In the genomic region with DNA sequence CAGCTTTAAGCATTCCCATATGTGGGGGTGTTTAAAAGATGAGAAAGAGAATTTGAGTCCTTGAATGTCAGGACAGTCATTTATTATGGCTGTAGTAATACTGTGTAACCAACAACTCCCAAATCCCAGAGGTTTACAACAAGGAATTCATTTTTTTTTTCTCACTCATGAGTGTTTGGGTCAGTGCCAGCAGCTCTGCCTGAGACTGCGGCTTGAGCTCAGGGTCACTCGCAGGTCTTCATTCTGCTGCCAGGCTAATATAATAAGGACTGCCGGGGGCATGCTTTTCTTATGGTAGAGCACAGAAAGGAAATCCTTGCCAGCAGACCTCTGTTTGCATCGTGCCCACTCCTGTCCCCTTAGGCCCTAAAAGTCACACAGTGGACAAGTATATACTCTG, we compare ENCODE assay signal across 20 cellular contexts.
DNase-seq lines count a peak whose midpoint lies in the region; ATAC-seq and TF ChIP-seq lines count a peak whose summit lies in the region.
"Had no signal": no experiment of that assay in that cellular context is flagged by ENCODE, and none has a peak within 500 bp of the region (broad histone marks: within the 10 kb centered on the region; RNA-seq: fewer than 3 reads in every experiment).

No MANE protein-coding gene starts in this region.

- no peak overlapping the region for H3K4me3 ChIP-seq in adrenal gland
- H3K4me3 ChIP-seq in fibroblast of the aortic adventitia (ENCODE audit: low read depth, low read length) = no peak overlapping the region
- H3K4me3 ChIP-seq in ovary = no peak overlapping the region
- H3K4me3 ChIP-seq: colonic mucosa, gastrocnemius medialis, psoas muscle, thoracic aorta had no signal

- H3K27ac ChIP-seq in adrenal gland (no peak overlapping the region), ovary (no peak overlapping the region)
- H3K27ac ChIP-seq: colonic mucosa, gastrocnemius medialis, psoas muscle, thoracic aorta had no signal

- intact Hi-C loops in adrenal gland (cut with DNase I) = no loop called here
- intact Hi-C loops in ovary (cut with DNase I) = no loop called here

- no peak for TF ChIP-seq EP300 in ovary (IDR thresholded peaks at IDR 0.05)

- no peaks in the 10 kb centered on the region for H3K9me3 ChIP-seq in adrenal gland (replicated peaks in 1 of 3)
- no peaks in the 10 kb centered on the region for H3K9me3 ChIP-seq in ovary
- H3K9me3 ChIP-seq: colonic mucosa, gastrocnemius medialis, psoas muscle, thoracic aorta had no signal

- H3K27me3 ChIP-seq in adrenal gland (no peaks in the 10 kb centered on the region), ovary (no peaks in the 10 kb centered on the region)
- H3K27me3 ChIP-seq: colonic mucosa, gastrocnemius medialis had no signal

- H3K36me3 ChIP-seq in adrenal gland (replicated peaks in 1 of 2) (no peaks in the 10 kb centered on the region), ovary (no peaks in the 10 kb centered on the region)
- H3K36me3 ChIP-seq: colonic mucosa, gastrocnemius medialis, thoracic aorta had no signal

- DNase-seq in COLO829 (ENCODE audit: low spot score) = peak; percentile 59
- DNase-seq in adrenal gland = peak in 6 of 7 donors; percentile 21 to 70 (median 50)
- peak; percentile 25 for DNase-seq in fibroblast of the aortic adventitia (ENCODE audit: low read depth)
- peak in 4 of 5 donors; percentile 11 to 39 (median 22) for DNase-seq in ovary
- no peak for DNase-seq in NK-92 (lab: John Stamatoyannopoulos, UW; ENCODE audit: unreplicated experiment)
- DNase-seq in midbrain (lab: John Stamatoyannopoulos, UW) = no peak
- DNase-seq: activated CD4-positive, alpha-beta T cell treated with anti-CD3 and anti-CD28 coated beads, Interleukin-2, amount 10 ng/mL, durations not matched to agents 7 days and 5 days; CD8-positive, alpha-beta T cell; colonic mucosa; DMS79; gastrocnemius medialis; left colon; NCI-H187 treated with DMSO at 0.1 percent for 48 hours; NCI-H446; psoas muscle; stimulated activated CD4-positive, alpha-beta T cell treated with anti-CD3 and anti-CD28 coated beads, Interleukin-12 subunit alpha, Interleukin-12 subunit beta, amount 100 ng/mL, for 4 hours; T-helper 1 cell had no signal

- 17 to 27% (median 19%) methylated on average over 4 of the region's 4 CpGs for WGBS in adrenal gland, 4 donors
- 10 to 16% (median 13%) methylated on average over 4 of the region's 4 CpGs for WGBS in ovary, 3 donors

- TF ChIP-seq CTCF in adrenal gland (IDR thresholded peaks at IDR 0.05) (no peak), fibroblast of the aortic adventitia (IDR thresholded peaks at IDR 0.05; ENCODE audit: insufficient read depth, low read length) (no peak), ovary (IDR thresholded peaks at IDR 0.05) (no peak)

- H3K4me1 ChIP-seq in adrenal gland (replicated peaks in 1 of 2) (peaks cover 0 to 8% of the 10 kb centered on the region in 2 donors), ovary (ENCODE audit: insufficient read depth) (no peaks in the 10 kb centered on the region)
- H3K4me1 ChIP-seq: colonic mucosa, gastrocnemius medialis had no signal

- TF ChIP-seq POLR2A in adrenal gland (IDR thresholded peaks at IDR 0.05) (no peak), ovary (IDR thresholded peaks at IDR 0.05) (no peak)

- ATAC-seq in esophagus mucosa = no peak
- ATAC-seq in GM18867 (IDR thresholded peaks at IDR 0.05; ENCODE audit: unreplicated experiment) = no peak
- ATAC-seq: CD8-positive, alpha-beta T cell; gastrocnemius medialis; left colon; psoas muscle had no signal

Comparison
In these comparisons a context has a peak if more than half of its experiments do, and no peak if none do; other contexts are left out.
1. DNase-seq: peak in COLO829 (single experiment), adrenal gland (6 of 7), fibroblast of the aortic adventitia (single experiment) and ovary (4 of 5); none in NK-92 (single experiment) and midbrain (single experiment).